In the genomic region with DNA sequence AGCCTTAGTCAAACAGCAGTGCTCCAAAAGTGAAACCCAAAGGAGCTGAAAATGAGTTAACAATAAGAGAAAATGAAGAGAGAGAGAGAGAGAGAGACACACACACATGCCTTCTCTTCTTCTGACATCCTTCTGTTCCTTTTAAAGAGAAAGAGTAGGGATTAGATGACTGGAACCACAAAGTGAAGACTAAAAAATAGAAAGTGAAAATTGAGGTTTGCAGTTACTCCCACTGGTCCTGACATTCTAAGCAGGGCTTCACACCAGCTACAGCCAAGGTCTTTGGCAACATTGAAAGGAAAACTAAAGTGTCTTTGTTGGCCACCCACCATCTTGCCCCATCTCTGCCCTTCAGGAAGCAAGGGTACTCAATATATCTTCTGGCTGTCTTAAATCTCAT, we compare ENCODE assay signal across 1 cellular context.
TF ChIP-seq lines count a peak whose summit lies in the region.

No MANE protein-coding gene starts in this region.

TF ChIP-seq in HEK293, 187 proteins besides CTCF, POLR2A, EP300 and RAD21 (continued from another document):
- TF ChIP-seq, protein P1, sequence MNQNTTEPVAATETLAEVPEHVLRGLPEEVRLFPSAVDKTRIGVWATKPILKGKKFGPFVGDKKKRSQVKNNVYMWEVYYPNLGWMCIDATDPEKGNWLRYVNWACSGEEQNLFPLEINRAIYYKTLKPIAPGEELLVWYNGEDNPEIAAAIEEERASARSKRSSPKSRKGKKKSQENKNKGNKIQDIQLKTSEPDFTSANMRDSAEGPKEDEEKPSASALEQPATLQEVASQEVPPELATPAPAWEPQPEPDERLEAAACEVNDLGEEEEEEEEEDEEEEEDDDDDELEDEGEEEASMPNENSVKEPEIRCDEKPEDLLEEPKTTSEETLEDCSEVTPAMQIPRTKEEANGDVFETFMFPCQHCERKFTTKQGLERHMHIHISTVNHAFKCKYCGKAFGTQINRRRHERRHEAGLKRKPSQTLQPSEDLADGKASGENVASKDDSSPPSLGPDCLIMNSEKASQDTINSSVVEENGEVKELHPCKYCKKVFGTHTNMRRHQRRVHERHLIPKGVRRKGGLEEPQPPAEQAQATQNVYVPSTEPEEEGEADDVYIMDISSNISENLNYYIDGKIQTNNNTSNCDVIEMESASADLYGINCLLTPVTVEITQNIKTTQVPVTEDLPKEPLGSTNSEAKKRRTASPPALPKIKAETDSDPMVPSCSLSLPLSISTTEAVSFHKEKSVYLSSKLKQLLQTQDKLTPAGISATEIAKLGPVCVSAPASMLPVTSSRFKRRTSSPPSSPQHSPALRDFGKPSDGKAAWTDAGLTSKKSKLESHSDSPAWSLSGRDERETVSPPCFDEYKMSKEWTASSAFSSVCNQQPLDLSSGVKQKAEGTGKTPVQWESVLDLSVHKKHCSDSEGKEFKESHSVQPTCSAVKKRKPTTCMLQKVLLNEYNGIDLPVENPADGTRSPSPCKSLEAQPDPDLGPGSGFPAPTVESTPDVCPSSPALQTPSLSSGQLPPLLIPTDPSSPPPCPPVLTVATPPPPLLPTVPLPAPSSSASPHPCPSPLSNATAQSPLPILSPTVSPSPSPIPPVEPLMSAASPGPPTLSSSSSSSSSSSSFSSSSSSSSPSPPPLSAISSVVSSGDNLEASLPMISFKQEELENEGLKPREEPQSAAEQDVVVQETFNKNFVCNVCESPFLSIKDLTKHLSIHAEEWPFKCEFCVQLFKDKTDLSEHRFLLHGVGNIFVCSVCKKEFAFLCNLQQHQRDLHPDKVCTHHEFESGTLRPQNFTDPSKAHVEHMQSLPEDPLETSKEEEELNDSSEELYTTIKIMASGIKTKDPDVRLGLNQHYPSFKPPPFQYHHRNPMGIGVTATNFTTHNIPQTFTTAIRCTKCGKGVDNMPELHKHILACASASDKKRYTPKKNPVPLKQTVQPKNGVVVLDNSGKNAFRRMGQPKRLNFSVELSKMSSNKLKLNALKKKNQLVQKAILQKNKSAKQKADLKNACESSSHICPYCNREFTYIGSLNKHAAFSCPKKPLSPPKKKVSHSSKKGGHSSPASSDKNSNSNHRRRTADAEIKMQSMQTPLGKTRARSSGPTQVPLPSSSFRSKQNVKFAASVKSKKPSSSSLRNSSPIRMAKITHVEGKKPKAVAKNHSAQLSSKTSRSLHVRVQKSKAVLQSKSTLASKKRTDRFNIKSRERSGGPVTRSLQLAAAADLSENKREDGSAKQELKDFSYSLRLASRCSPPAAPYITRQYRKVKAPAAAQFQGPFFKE (tag by site-specific recombination; IDR thresholded peaks at IDR 0.05; ENCODE audit: borderline replicate concordance) = no peak
